ENCODE assay signal across 22 cellular contexts in genomic region chr9:112035166-112035816, GRCh38.
DNase-seq lines count a peak whose midpoint lies in the region; ATAC-seq and TF ChIP-seq lines count a peak whose summit lies in the region.
"Had no signal": no experiment of that assay in that cellular context is flagged by ENCODE, and none has a peak within 500 bp of the region (broad histone marks: within the 10 kb centered on the region; RNA-seq: fewer than 3 reads in every experiment).

No MANE protein-coding gene starts in this region.

- H3K9me3 ChIP-seq in SJSA1 (replicated peaks): no peaks in the 10 kb centered on the region
- H3K9me3 ChIP-seq: MG63, sigmoid colon, upper lobe of left lung had no signal

- H3K36me3 Mint-ChIP-seq in activated CD4-positive, alpha-beta T cell treated with anti-CD3 and anti-CD28 coated beads, Interleukin-2, amount 10 ng/mL, durations not matched to agents 24 days and 14 days (ENCODE audit: low read depth): peaks cover 21% of the 10 kb centered on the region
- H3K36me3 Mint-ChIP-seq in osteocyte (ENCODE audit: unreplicated experiment): peaks cover 3% of the 10 kb centered on the region

- peaks cover 11% of the 10 kb centered on the region for H3K27me3 Mint-ChIP-seq in activated CD4-positive, alpha-beta T cell treated with anti-CD3 and anti-CD28 coated beads, Interleukin-2, amount 10 ng/mL, durations not matched to agents 24 days and 14 days
- H3K27me3 Mint-ChIP-seq in osteocyte (ENCODE audit: unreplicated experiment): no peaks in the 10 kb centered on the region
- H3K27me3 Mint-ChIP-seq: brain had no signal

- H3K4me3 ChIP-seq in SJSA1: no peak overlapping the region
- H3K4me3 ChIP-seq: MG63, sigmoid colon, upper lobe of left lung had no signal

- H3K27ac ChIP-seq in SJSA1: 0 out of 2 replicates have a peak overlapping the region, but pooled peaks have one; percentile 94
- H3K27ac ChIP-seq: C4-2B, upper lobe of left lung had no signal

- no peaks in the 10 kb centered on the region for H3K9me3 Mint-ChIP-seq in activated CD4-positive, alpha-beta T cell treated with anti-CD3 and anti-CD28 coated beads, Interleukin-2, amount 10 ng/mL, durations not matched to agents 24 days and 14 days
- H3K9me3 Mint-ChIP-seq in osteocyte (ENCODE audit: unreplicated experiment): no peaks in the 10 kb centered on the region
- H3K9me3 Mint-ChIP-seq: activated naive CD8-positive, alpha-beta T cell treated with anti-CD3 and anti-CD28 coated beads for 36 hours; brain had no signal

- DNase-seq in activated CD4-positive, alpha-beta T cell treated with anti-CD3 and anti-CD28 coated beads, Interleukin-2, amount 10 ng/mL, durations not matched to agents 24 days and 14 days: peak; percentile 50
- DNase-seq in activated CD4-positive, alpha-beta T cell treated with anti-CD3 and anti-CD28 coated beads, Interleukin-2, amount 50 U/mL, for 1 hour: no peak
- no peak for DNase-seq in SJSA1 (ENCODE audit: low read depth in 1 of 2, low spot score in 2 of 2)
- no peak for DNase-seq in left cardiac atrium
- DNase-seq in osteocyte (ENCODE audit: extremely low spot score, unreplicated experiment): no peak
- no peak for DNase-seq in activated T-cell treated with anti-CD3 and anti-CD28 coated beads, Interleukin-2, amount 50 U/mL, for 1 hour
- no peak for DNase-seq in stimulated activated CD4-positive, alpha-beta T cell treated with anti-CD3 and anti-CD28 coated beads, Interleukin-12 subunit alpha, Interleukin-12 subunit beta, amount 100 ng/mL, for 4 hours
- DNase-seq: 8988T; activated naive CD8-positive, alpha-beta T cell treated with anti-CD3 and anti-CD28 coated beads for 36 hours; GDM1; left colon; MG63; NCI-H748 treated with DMSO at 0.1 percent for 48 hours; sigmoid colon; stimulated activated CD4-positive, alpha-beta T cell treated with anti-CD3 and anti-CD28 coated beads, Interleukin-1b, Interleukin-23, amount 100 ng/mL, for 48 hours; upper lobe of left lung had no signal

- H3K4me3 Mint-ChIP-seq in activated CD4-positive, alpha-beta T cell treated with anti-CD3 and anti-CD28 coated beads, Interleukin-2, amount 10 ng/mL, durations not matched to agents 24 days and 14 days: no peak overlapping the region
- no peak overlapping the region for H3K4me3 Mint-ChIP-seq in osteocyte (ENCODE audit: unreplicated experiment)
- H3K4me3 Mint-ChIP-seq: activated naive CD8-positive, alpha-beta T cell treated with anti-CD3 and anti-CD28 coated beads for 36 hours; brain had no signal

- ATAC-seq in left cardiac atrium: peak; percentile 67 to 86
- no peak for ATAC-seq in HG02852 (IDR thresholded peaks at IDR 0.05; ENCODE audit: unreplicated experiment)
- ATAC-seq: activated CD4-positive, CD25-positive, alpha-beta regulatory T cell treated with anti-CD3 and anti-CD28 coated beads, Interleukin-2, amount 50 U/mL, for 24 hours; HCT116; left colon; stimulated activated naive CD8-positive, alpha-beta T cell treated with anti-CD3 and anti-CD28 coated beads, Interleukin-15, Interleukin-2, amounts not matched to agents 100 U/mL and 50 U/mL, for 24 hours had no signal

- H3K36me3 ChIP-seq in SJSA1: no peaks in the 10 kb centered on the region
- H3K36me3 ChIP-seq: MG63, sigmoid colon had no signal

- H3K27me3 ChIP-seq in SJSA1 (replicated peaks): no peaks in the 10 kb centered on the region
- H3K27me3 ChIP-seq: MG63, sigmoid colon, upper lobe of left lung had no signal

- no peak for TF ChIP-seq CTCF in osteocyte (IDR thresholded peaks at IDR 0.05)

- no peak overlapping the region for H3K27ac Mint-ChIP-seq in activated CD4-positive, alpha-beta T cell treated with anti-CD3 and anti-CD28 coated beads, Interleukin-2, amount 10 ng/mL, durations not matched to agents 24 days and 14 days
- H3K27ac Mint-ChIP-seq in osteocyte (ENCODE audit: unreplicated experiment): peak overlapping the region; percentile 78
- H3K27ac Mint-ChIP-seq: activated naive CD8-positive, alpha-beta T cell treated with anti-CD3 and anti-CD28 coated beads for 36 hours; brain had no signal

- H3K4me1 Mint-ChIP-seq in activated CD4-positive, alpha-beta T cell treated with anti-CD3 and anti-CD28 coated beads, Interleukin-2, amount 10 ng/mL, durations not matched to agents 24 days and 14 days: peaks cover 56% of the 10 kb centered on the region
- peaks cover 80% of the 10 kb centered on the region for H3K4me1 Mint-ChIP-seq in osteocyte (ENCODE audit: unreplicated experiment)

- peaks cover 96% of the 10 kb centered on the region for H3K4me1 ChIP-seq in SJSA1 (replicated peaks)

- intact Hi-C loops in activated CD4-positive, alpha-beta T cell treated with anti-CD3 and anti-CD28 coated beads, Interleukin-2, amount 10 ng/mL, durations not matched to agents 24 days and 14 days (cut with micrococcal nuclease): no loop called here
- intact Hi-C loops in left cardiac atrium (cut with DNase I): no loop called here
